Comparison of ENCODE assay signal across 12 cellular contexts in genomic region chr1:13616234-13616633, GRCh38. TPM values are rescaled to one million over a fixed set of nuclear protein-coding genes. Genes with fewer than 3 reads are reported as not detected.
"Had no signal": no experiment of that assay in that cellular context is flagged by ENCODE, and none has a peak within 500 bp of the region (broad histone marks: within the 10 kb centered on the region; RNA-seq: fewer than 3 reads in every experiment).

No MANE protein-coding gene starts in this region.

- H3K27me3 ChIP-seq: brain microvascular endothelial cell, neural progenitor cell, right atrium auricular region had no signal

- H3K4me1 ChIP-seq: neural progenitor cell, spleen had no signal

- ATAC-seq: stimulated activated naive B cell treated with anti-CD40 and anti-IgM and Interleukin-4, amounts not matched to agents 10 μg/mL and 1 μg/mL and 100 μg/mL, for 72 hours had no signal

- H2AFZ ChIP-seq: neural progenitor cell had no signal

- H3K4me3 ChIP-seq: neural progenitor cell, right atrium auricular region, spleen had no signal

- H3K27ac ChIP-seq: brain microvascular endothelial cell, neural progenitor cell, right atrium auricular region, spleen had no signal

- H3K9ac ChIP-seq: neural progenitor cell had no signal

- H3K36me3 ChIP-seq: brain microvascular endothelial cell, neural progenitor cell, right atrium auricular region, spleen had no signal

- H3K9me3 ChIP-seq: right atrium auricular region, spleen had no signal

- H3K4me2 ChIP-seq: neural progenitor cell had no signal

- DNase-seq: activated CD4-positive, alpha-beta T cell treated with anti-CD3 and anti-CD28 coated beads, Interleukin-2, amount 10 ng/mL, durations not matched to agents 7 days and 5 days; activated CD4-positive, CD25-positive, alpha-beta regulatory T cell; amygdala; brain microvascular endothelial cell; hippocampal formation; spleen; stimulated activated CD4-positive, alpha-beta T cell treated with anti-CD3 and anti-CD28 coated beads, Interleukin-1b, Interleukin-23, amount 100 ng/mL, for 48 hours; stimulated activated naive B cell treated with anti-CD40 and anti-IgM and Interleukin-4, amounts not matched to agents 10 μg/mL and 1 μg/mL and 100 μg/mL, for 72 hours had no signal

RNA-seq across cellular contexts. Expression of gene PDPN, which starts 32.6 kb away (rescaled TPM):
- total RNA-seq: activated CD4-positive, alpha-beta T cell treated with anti-CD3 and anti-CD28 coated beads, Interleukin-2, amount 10 ng/mL, durations not matched to agents 7 days and 5 days; activated T-helper 2 cell treated with anti-CD3 and anti-CD28 coated beads, Interferon-gamma antibody, Interleukin-2, Interleukin-4, amounts not matched to agents 10 μg/mL and 5 μg/mL and 100 μg/mL, durations not matched to agents 14 hours and 24 hours and 36 hours; T-helper 2 cell treated with Interferon-gamma antibody and Interleukin-4, amounts not matched to agents 100 ng/mL and 5 ng/mL, for 36 hours had no signal
